Comparison of ENCODE assay signal across 11 cellular contexts in the genomic region with DNA sequence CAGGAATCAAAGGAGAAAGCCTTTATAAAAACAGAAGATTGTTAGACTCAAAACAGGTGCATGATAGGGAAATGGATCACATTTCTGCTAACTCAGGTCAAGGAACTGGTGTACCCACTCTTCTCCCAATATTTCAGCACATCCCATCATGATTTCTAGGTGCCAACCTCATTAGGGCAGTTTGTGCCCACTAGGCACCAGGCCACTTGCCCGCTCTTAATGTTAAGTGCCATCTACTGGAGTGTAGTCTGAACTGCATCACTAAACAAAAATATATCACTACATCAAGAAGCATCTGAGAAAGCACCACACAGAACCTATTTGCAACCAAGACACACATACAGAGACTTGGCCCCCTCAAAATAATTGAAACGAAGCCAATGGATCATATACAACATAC.
DNase-seq lines count a peak whose midpoint lies in the region; TF ChIP-seq lines count a peak whose summit lies in the region.
"Had no signal": no experiment of that assay in that cellular context is flagged by ENCODE, and none has a peak within 500 bp of the region (broad histone marks: within the 10 kb centered on the region; RNA-seq: fewer than 3 reads in every experiment).

No MANE protein-coding gene starts in this region.

- H3K36me3 ChIP-seq in adipocyte (ENCODE audit: control insufficient read depth, insufficient read depth, low read length, severe bottlenecking): no peaks in the 10 kb centered on the region
- no peaks in the 10 kb centered on the region for H3K36me3 ChIP-seq in kidney epithelial cell (ENCODE audit: control insufficient read depth, insufficient read depth, low read length)
- no peaks in the 10 kb centered on the region for H3K36me3 ChIP-seq in ascending aorta

- H3K9me3 ChIP-seq in adipocyte (ENCODE audit: control insufficient read depth, low read length) (peaks cover 13% of the 10 kb centered on the region), ascending aorta (no peaks in the 10 kb centered on the region)

- TF ChIP-seq CTCF in GM12865 (IDR thresholded peaks at IDR 0.05; ENCODE audit: insufficient read depth, low read depth, low read length, missing control alignments) (peak; percentile 38), kidney epithelial cell (IDR thresholded peaks at IDR 0.05; ENCODE audit: insufficient read depth, low read length, poor library complexity, severe bottlenecking) (peak; percentile 18), ascending aorta (IDR thresholded peaks at IDR 0.05) (no peak)

- no peak overlapping the region for H3K9ac ChIP-seq in adipocyte (ENCODE audit: low read length)

- no peak overlapping the region for H3K4me3 ChIP-seq in GM12865 (ENCODE audit: low read depth, low read length)
- H3K4me3 ChIP-seq in adipocyte (ENCODE audit: low read length): no peak overlapping the region
- H3K4me3 ChIP-seq in kidney epithelial cell (ENCODE audit: low read depth, low read length): no peak overlapping the region
- H3K4me3 ChIP-seq in ascending aorta: no peak overlapping the region

- intact Hi-C loops in ascending aorta (cut with DNase I): no loop called here

- DNase-seq in GM12865 (ENCODE audit: low read depth): peak; percentile 15
- peak; percentile 28 for DNase-seq in HT-29 (ENCODE audit: low spot score)
- DNase-seq in adipocyte (ENCODE audit: low read depth): peak; percentile 27
- DNase-seq in kidney epithelial cell (ENCODE audit: low read depth): no peak
- DNase-seq in kidney tubule cell (ENCODE audit: low spot score): no peak
- DNase-seq in effector CD4-positive, alpha-beta T cell: no peak
- DNase-seq in ascending aorta (ENCODE audit: low spot score in 2 of 2): no peak
- DNase-seq in DMS153 (lab: John Stamatoyannopoulos, UW): no peak
- DNase-seq: activated T-cell treated with anti-CD3 and anti-CD28 coated beads, Interleukin-2, amount 50 U/mL, for 48 hours; effector CD8-positive, alpha-beta T cell; kidney glomerular epithelial cell had no signal

- H3K27ac ChIP-seq in ascending aorta: no peak overlapping the region

- H3K4me1 ChIP-seq in adipocyte (ENCODE audit: control insufficient read depth, insufficient read depth, low read length) (no peaks in the 10 kb centered on the region), ascending aorta (no peaks in the 10 kb centered on the region)

- H3K27me3 ChIP-seq in adipocyte (replicated peaks; ENCODE audit: control insufficient read depth, insufficient read depth, low read length): no peaks in the 10 kb centered on the region
- no peaks in the 10 kb centered on the region for H3K27me3 ChIP-seq in kidney epithelial cell (ENCODE audit: control insufficient read depth, insufficient read depth, low read length)
- no peaks in the 10 kb centered on the region for H3K27me3 ChIP-seq in ascending aorta

Comparison
In these comparisons a context has a peak if more than half of its experiments do, and no peak if none do; other contexts are left out.
1. DNase-seq: peak in GM12865 (single experiment), HT-29 (single experiment) and adipocyte (single experiment); none in kidney epithelial cell (single experiment), kidney tubule cell (single experiment), effector CD4-positive, alpha-beta T cell (single experiment), ascending aorta (0 of 2) and DMS153 (single experiment).
2. CTCF ChIP-seq: peak in GM12865 (single experiment) and kidney epithelial cell (single experiment); none in ascending aorta (0 of 3).